In genomic region chr1:2108213-2108876, GRCh38 we compare ENCODE assay signal across 10 cellular contexts. TPM values are rescaled to one million over a fixed set of nuclear protein-coding genes. Genes with fewer than 3 reads are reported as not detected.
DNase-seq lines count a peak whose midpoint lies in the region; ATAC-seq and TF ChIP-seq lines count a peak whose summit lies in the region.
"Had no signal": no experiment of that assay in that cellular context is flagged by ENCODE, and none has a peak within 500 bp of the region (broad histone marks: within the 10 kb centered on the region; RNA-seq: fewer than 3 reads in every experiment).

No MANE protein-coding gene starts in this region.

- intact Hi-C loops in sciatic nerve (cut with DNase I) = no loop called here

- H3K9me3 ChIP-seq in OCI-LY1 (ENCODE audit: low read length) = no peaks in the 10 kb centered on the region
- H3K9me3 ChIP-seq: prostate gland, uterus had no signal

- H3K4me3 ChIP-seq in OCI-LY1 (ENCODE audit: low read depth, low read length, poor library complexity, severe bottlenecking) = no peak overlapping the region
- no peak overlapping the region for H3K4me3 ChIP-seq in fibroblast of mammary gland (ENCODE audit: control insufficient read depth, low read depth, low read length)
- no peak overlapping the region for H3K4me3 ChIP-seq in coronary artery
- H3K4me3 ChIP-seq: prostate gland, uterus had no signal

- DNase-seq in NCI-H2171 treated with DMSO at 0.1 percent for 48 hours (lab: John Stamatoyannopoulos, UW) (peak; percentile 2), NCI-H2171 (lab: John Stamatoyannopoulos, UW) (no peak), fibroblast of mammary gland (ENCODE audit: low read depth) (peak; percentile 46), sciatic nerve (ENCODE audit: low spot score) (no peak), HT-29 (ENCODE audit: low spot score) (no peak), coronary artery (ENCODE audit: low spot score) (no peak)
- DNase-seq: uterus had no signal

- H3K9ac ChIP-seq in OCI-LY1 (ENCODE audit: low read length) = no peak overlapping the region

- peak; percentile 42 for ATAC-seq in sciatic nerve
- ATAC-seq in GM18517 (IDR thresholded peaks at IDR 0.05; ENCODE audit: unreplicated experiment) = no peak

- peaks cover 4% of the 10 kb centered on the region for H3K27me3 ChIP-seq in OCI-LY1 (ENCODE audit: insufficient read depth, low read length)
- H3K27me3 ChIP-seq: uterus had no signal

- H3K27ac ChIP-seq in OCI-LY1 (ENCODE audit: low read depth, low read length, poor library complexity, severe bottlenecking) (no peak overlapping the region), coronary artery (no peak overlapping the region)
- H3K27ac ChIP-seq: prostate gland, uterus had no signal

- no peak overlapping the region for H2AFZ ChIP-seq in OCI-LY1 (ENCODE audit: low read length)

- peak; percentile 54 for TF ChIP-seq CTCF in OCI-LY1 (IDR thresholded peaks at IDR 0.05; ENCODE audit: low read length)
- TF ChIP-seq CTCF in fibroblast of mammary gland (conservative IDR thresholded peaks at IDR 0.05; ENCODE audit: control insufficient read depth, insufficient read depth, low read depth, low read length) = peak; percentile 56
- no peak for TF ChIP-seq CTCF in coronary artery (IDR thresholded peaks at IDR 0.05)

- no peak overlapping the region for H3K4me2 ChIP-seq in OCI-LY1 (ENCODE audit: low read length)

- no peaks in the 10 kb centered on the region for H3K4me1 ChIP-seq in OCI-LY1 (ENCODE audit: insufficient read depth, low read length, severe bottlenecking)
- H3K4me1 ChIP-seq: prostate gland, uterus had no signal

- no peaks in the 10 kb centered on the region for H3K79me2 ChIP-seq in OCI-LY1 (ENCODE audit: insufficient read depth, low read length)

- H3K36me3 ChIP-seq in OCI-LY1 (ENCODE audit: insufficient read depth, low read length) = no peaks in the 10 kb centered on the region
- H3K36me3 ChIP-seq: prostate gland, uterus had no signal

- H3K9me2 ChIP-seq in OCI-LY1 (ENCODE audit: low read depth, low read length) = no peaks in the 10 kb centered on the region

- H4K20me1 ChIP-seq in OCI-LY1 (ENCODE audit: insufficient read depth, low read length) = no peaks in the 10 kb centered on the region

- no peaks in the 10 kb centered on the region for H3F3A ChIP-seq in OCI-LY1 (ENCODE audit: insufficient read depth, low read length)

RNA-seq across cellular contexts. Expression of gene PRKCZ, which starts 58.1 kb away (rescaled TPM):
- 3.5 TPM for total RNA-seq in sciatic nerve
- 54.8 and 67.4 TPM in 2 replicates for total RNA-seq in HT-29 (2014; rRNA removed; shearing (Covaris generic))

Comparison
In these comparisons a context has a peak if more than half of its experiments do, and no peak if none do; other contexts are left out.
1. DNase-seq: peak in NCI-H2171 treated with DMSO at 0.1 percent for 48 hours (single experiment) and fibroblast of mammary gland (single experiment); none in NCI-H2171 (single experiment), sciatic nerve (single experiment), HT-29 (single experiment) and coronary artery (single experiment).
2. RNA of gene PRKCZ, which starts 58.1 kb away (total RNA-seq): 54.8 to 67.4 TPM in HT-29; 3.5 TPM in sciatic nerve (single experiment); every median in the first group is over 10 times any median in the second.